ENCODE assay signal across 9 cellular contexts in genomic region chr2:204024503-204024902, GRCh38.
A peak's percentile ranks its signal among the peaks of the same experiment; 100 is the strongest.
DNase-seq lines count a peak whose midpoint lies in the region; ATAC-seq and TF ChIP-seq lines count a peak whose summit lies in the region.
"Had no signal": no experiment of that assay in that cellular context is flagged by ENCODE, and none has a peak within 500 bp of the region (broad histone marks: within the 10 kb centered on the region; RNA-seq: fewer than 3 reads in every experiment).

No MANE protein-coding gene starts in this region.

- H3K9me3 Mint-ChIP-seq in activated T-cell treated with anti-CD3 and anti-CD28 coated beads, Interleukin-2, amount 50 U/mL, for 72 hours, result peaks cover 4 to 8% of the 10 kb centered on the region in 2 donors

- H3K27ac ChIP-seq in body of pancreas, result no peak overlapping the region

- peak in 6 of 7 experiments; percentile 26 to 53 (median 33) for TF ChIP-seq CTCF in body of pancreas (IDR thresholded peaks at IDR 0.05)

- H3K27ac Mint-ChIP-seq in activated T-cell treated with anti-CD3 and anti-CD28 coated beads, Interleukin-2, amount 50 U/mL, for 72 hours, result peak overlapping the region; percentile 1
- H3K27ac Mint-ChIP-seq: activated naive CD8-positive, alpha-beta T cell treated with anti-CD3 and anti-CD28 coated beads, Interleukin-2, amount 10 ng/mL, durations not matched to agents 7 days and 5 days had no signal

- ATAC-seq in activated T-cell treated with anti-CD3 and anti-CD28 coated beads, Interleukin-2, amount 50 U/mL, for 72 hours (replicated peaks in 1 of 2), result no peak
- ATAC-seq in body of pancreas (no peak), HG03175 (IDR thresholded peaks at IDR 0.05; ENCODE audit: unreplicated experiment) (no peak), GM21825 (IDR thresholded peaks at IDR 0.05; ENCODE audit: unreplicated experiment) (no peak)

- intact Hi-C loops in body of pancreas (cut with DNase I), result no loop called here

- peaks cover 1 to 10% of the 10 kb centered on the region in 2 donors for H3K36me3 Mint-ChIP-seq in activated T-cell treated with anti-CD3 and anti-CD28 coated beads, Interleukin-2, amount 50 U/mL, for 72 hours (ENCODE audit: insufficient read depth in 2 of 2)

- TF ChIP-seq POLR2A in body of pancreas (IDR thresholded peaks at IDR 0.05), result no peak

- peaks cover 79% of the 10 kb centered on the region for H3K4me1 Mint-ChIP-seq in activated T-cell treated with anti-CD3 and anti-CD28 coated beads, Interleukin-2, amount 50 U/mL, for 72 hours (ENCODE audit: low read depth)

- H3K4me3 Mint-ChIP-seq in activated T-cell treated with anti-CD3 and anti-CD28 coated beads, Interleukin-2, amount 50 U/mL, for 72 hours, result peak overlapping the region in 1 of 2 donors; percentile 27
- H3K4me3 Mint-ChIP-seq: activated naive CD8-positive, alpha-beta T cell treated with anti-CD3 and anti-CD28 coated beads, Interleukin-2, amount 10 ng/mL, durations not matched to agents 7 days and 5 days had no signal

- 11 to 13% methylated on average over 1 of the region's 1 CpG for WGBS in body of pancreas, 2 donors

- no peaks in the 10 kb centered on the region for H3K9me3 ChIP-seq in body of pancreas

- H3K27me3 Mint-ChIP-seq in activated T-cell treated with anti-CD3 and anti-CD28 coated beads, Interleukin-2, amount 50 U/mL, for 72 hours (ENCODE audit: low read depth), result no peaks in the 10 kb centered on the region
- H3K27me3 Mint-ChIP-seq: activated naive CD8-positive, alpha-beta T cell treated with anti-CD3 and anti-CD28 coated beads, Interleukin-2, amount 10 ng/mL, durations not matched to agents 7 days and 5 days had no signal

- no peak overlapping the region for H3K4me3 ChIP-seq in body of pancreas

- DNase-seq in activated T-cell treated with anti-CD3 and anti-CD28 coated beads, Interleukin-2, amount 50 U/mL, for 72 hours, result peak in 1 of 2 donors; percentile 28
- DNase-seq in activated T-cell treated with anti-CD3 and anti-CD28 coated beads, Interleukin-2, amount 50 U/mL, for 1 hour, result no peak
- DNase-seq in NCI-H1694 (lab: John Stamatoyannopoulos, UW) (peak; percentile 40), body of pancreas (peak in 2 of 4 donors; percentile 7 to 14), left kidney (ENCODE audit: low read depth, low spot score) (peak; percentile 78)
- no peak for DNase-seq in effector CD8-positive, alpha-beta T cell (lab: John Stamatoyannopoulos, UW)
- DNase-seq: activated naive CD8-positive, alpha-beta T cell treated with anti-CD3 and anti-CD28 coated beads, Interleukin-2, amount 10 ng/mL, durations not matched to agents 7 days and 5 days had no signal

- no peaks in the 10 kb centered on the region for H3K27me3 ChIP-seq in body of pancreas

- H3K36me3 ChIP-seq in body of pancreas (replicated peaks in 1 of 2; ENCODE audit: insufficient read depth in 1 of 2, low read depth in 2 of 2), result no peaks in the 10 kb centered on the region

- peaks cover 7% of the 10 kb centered on the region for H3K4me1 ChIP-seq in body of pancreas

Comparison
In these comparisons a context has a peak if more than half of its experiments do, and no peak if none do; other contexts are left out.
1. DNase-seq: peak in NCI-H1694 (single experiment) and left kidney (single experiment); none in activated T-cell treated with anti-CD3 and anti-CD28 coated beads, Interleukin-2, amount 50 U/mL, for 1 hour (single experiment) and effector CD8-positive, alpha-beta T cell (single experiment).